In genomic region chrX:55008571-55009358, GRCh38 we compare ENCODE assay signal across 9 cellular contexts. TPM values are rescaled to one million over a fixed set of nuclear protein-coding genes. Genes with fewer than 3 reads are reported as not detected.
A peak's percentile ranks its signal among the peaks of the same experiment; 100 is the strongest.
DNase-seq lines count a peak whose midpoint lies in the region; ATAC-seq and TF ChIP-seq lines count a peak whose summit lies in the region.
"Had no signal": no experiment of that assay in that cellular context is flagged by ENCODE, and none has a peak within 500 bp of the region (broad histone marks: within the 10 kb centered on the region; RNA-seq: fewer than 3 reads in every experiment).

No MANE protein-coding gene starts in this region.

- H3K27ac ChIP-seq in PC-9: peak overlapping the region; percentile 96

- no peak overlapping the region for H3K27ac Mint-ChIP-seq in stimulated activated naive B cell treated with anti-CD40 and anti-IgM and Interleukin-4, amounts not matched to agents 10 μg/mL and 1 μg/mL and 100 μg/mL, for 72 hours

- H3K4me1 Mint-ChIP-seq in stimulated activated naive B cell treated with anti-CD40 and anti-IgM and Interleukin-4, amounts not matched to agents 10 μg/mL and 1 μg/mL and 100 μg/mL, for 72 hours: peaks cover 2 to 14% of the 10 kb centered on the region in 2 donors

- no peaks in the 10 kb centered on the region for H3K9me2 ChIP-seq in PC-9 (ENCODE audit: insufficient read depth)

- no peaks in the 10 kb centered on the region for H3K27me3 ChIP-seq in PC-9 (ENCODE audit: insufficient read depth, low read depth)

- H3K4me2 ChIP-seq in PC-9: peak overlapping the region; percentile 59

- peaks cover 20 to 21% of the 10 kb centered on the region in 2 donors for H3K36me3 Mint-ChIP-seq in stimulated activated naive B cell treated with anti-CD40 and anti-IgM and Interleukin-4, amounts not matched to agents 10 μg/mL and 1 μg/mL and 100 μg/mL, for 72 hours

- H2AFZ ChIP-seq in PC-9: no peak overlapping the region

- peak overlapping the region in 1 of 2 donors; percentile 11 for H3K4me3 Mint-ChIP-seq in stimulated activated naive B cell treated with anti-CD40 and anti-IgM and Interleukin-4, amounts not matched to agents 10 μg/mL and 1 μg/mL and 100 μg/mL, for 72 hours

- ATAC-seq in stimulated activated naive B cell treated with anti-CD40 and anti-IgM and Interleukin-4, amounts not matched to agents 10 μg/mL and 1 μg/mL and 100 μg/mL, for 72 hours (replicated peaks): peak; percentile 38 to 45
- no peak for ATAC-seq in HG03097 (IDR thresholded peaks at IDR 0.05; ENCODE audit: low FRiP score, unreplicated experiment)
- ATAC-seq in GM19035 (IDR thresholded peaks at IDR 0.05; ENCODE audit: unreplicated experiment): no peak

- H3K4me3 ChIP-seq in PC-9: no peak overlapping the region

- in situ Hi-C loops in ACHN (cut with HindIII; ENCODE audit: low pct_ligation_motif_present, low pct_unique_long_range_greater_than_20kb, low sequenced_read_pairs): no loop called here

- POLR2A ChIA-PET in PC-9 (lab: Charles Lee; ENCODE audit: unreplicated experiment): interaction anchor here (0.6 to 2.3 kb wide), 6 partner anchors 8 to 1746 kb away, joined by 3 to 16 read pairs (median 5); partner anchors contain the start of gene APEX2

- CTCF ChIA-PET in PC-9 (lab: Charles Lee): interaction anchor here (0.6 kb wide), 3 partner anchors 49 to 830 kb away, joined by 3 to 4 read pairs (median 3); no protein-coding TSS in a partner anchor

- H3K27me3 Mint-ChIP-seq in stimulated activated naive B cell treated with anti-CD40 and anti-IgM and Interleukin-4, amounts not matched to agents 10 μg/mL and 1 μg/mL and 100 μg/mL, for 72 hours: no peaks in the 10 kb centered on the region

- no peaks in the 10 kb centered on the region for H3K79me2 ChIP-seq in PC-9 (ENCODE audit: low read depth)

- H3K4me1 ChIP-seq in PC-9 (replicated peaks; ENCODE audit: insufficient read depth): peaks cover 72% of the 10 kb centered on the region

- TSS peak; percentile 6 for BruUV-seq in PC-9 (replicated peaks; lab: Mats Ljungman, UMichigan)

- no peaks in the 10 kb centered on the region for H4K20me1 ChIP-seq in PC-9 (ENCODE audit: insufficient read depth)

- peaks cover 36% of the 10 kb centered on the region for H3F3A ChIP-seq in PC-9 (ENCODE audit: insufficient read depth, low read depth)

- H3K9me3 Mint-ChIP-seq in stimulated activated naive B cell treated with anti-CD40 and anti-IgM and Interleukin-4, amounts not matched to agents 10 μg/mL and 1 μg/mL and 100 μg/mL, for 72 hours: no peaks in the 10 kb centered on the region

- no peak for TF ChIP-seq CTCF in PC-9 (conservative IDR thresholded peaks at IDR 0.05)

- DNase-seq in NOMO-1 (lab: John Stamatoyannopoulos, UW; ENCODE audit: unreplicated experiment in 2 of 2) (peak; percentile 25 to 42), NOMO-1 treated with dmso at 0.1 percent for 144 hours (lab: John Stamatoyannopoulos, UW; ENCODE audit: unreplicated experiment) (no peak), PC-9 (peak; percentile 71 to 95), fibroblast of peridontal ligament (ENCODE audit: extremely low read depth) (peak; percentile 53), ACHN (no peak)
- no peak for DNase-seq in stimulated activated naive B cell treated with anti-CD40 and anti-IgM and Interleukin-4, amounts not matched to agents 10 μg/mL and 1 μg/mL and 100 μg/mL, for 72 hours
- DNase-seq: activated CD8-positive, alpha-beta memory T cell treated with anti-CD3 and anti-CD28 coated beads, Interleukin-2, amount 50 U/mL, for 48 hours had no signal

- peaks cover 9% of the 10 kb centered on the region; the same call in 1 of the 2 replicates for H3K36me3 ChIP-seq in PC-9 (ENCODE audit: low read depth)

- no peaks in the 10 kb centered on the region for H3K9me3 ChIP-seq in PC-9 (ENCODE audit: insufficient read depth, low read depth)

- intact Hi-C loops in PC-9 (cut with micrococcal nuclease; ENCODE audit: unreplicated experiment): loop anchor here (1.0 to 10.0 kb wide), 4 partner anchors 156 to 1324 kb away; partner anchors contain the start of genes FAM120C and HUWE1

RNA-seq across cellular contexts. Expression of gene APEX2, which starts 8.6 kb away (rescaled TPM):
- 48.0 and 57.7 TPM in 2 replicates for total RNA-seq in PC-9 (2021)

RNA-seq across cellular contexts. Expression of gene PFKFB1, which starts 14.8 kb away (rescaled TPM):
- 0.63 and 0.74 TPM in 2 replicates for total RNA-seq in PC-9 (2021)

RNA-seq across cellular contexts. Expression of gene ALAS2, which starts 22.0 kb away (rescaled TPM):
- total RNA-seq in PC-9 (2021): not detected in 2 replicates

Comparison
In these comparisons a context has a peak if more than half of its experiments do, and no peak if none do; other contexts are left out.
1. DNase-seq: peak in NOMO-1 (2 of 2), PC-9 (2 of 2) and fibroblast of peridontal ligament (single experiment); none in NOMO-1 treated with dmso at 0.1 percent for 144 hours (single experiment), stimulated activated naive B cell treated with anti-CD40 and anti-IgM and Interleukin-4, amounts not matched to agents 10 μg/mL and 1 μg/mL and 100 μg/mL, for 72 hours (single experiment) and ACHN (single experiment).
2. ATAC-seq: peak in stimulated activated naive B cell treated with anti-CD40 and anti-IgM and Interleukin-4, amounts not matched to agents 10 μg/mL and 1 μg/mL and 100 μg/mL, for 72 hours (2 of 2); none in HG03097 (single experiment) and GM19035 (single experiment).